8 cellular contexts compared by ENCODE assay signal in the genomic region with DNA sequence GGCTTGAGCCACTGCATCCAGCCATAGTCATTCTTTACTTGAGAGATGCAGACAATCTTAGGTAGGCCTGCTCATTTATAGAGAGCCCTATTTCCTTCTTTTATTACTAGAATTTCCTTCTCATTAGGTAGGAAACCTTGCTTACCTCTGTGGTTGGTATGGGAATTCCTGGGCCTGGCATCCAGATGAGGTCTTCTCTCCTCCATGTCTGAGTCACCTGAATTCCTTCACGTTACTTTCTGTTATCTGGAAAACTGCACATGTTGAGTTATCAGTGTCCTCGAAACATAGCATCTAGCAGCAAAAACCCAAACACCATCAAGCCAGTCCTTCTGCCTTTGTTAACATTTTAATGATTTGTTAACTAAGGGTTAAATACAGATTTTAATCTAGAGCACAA. TPM values are rescaled to one million over a fixed set of nuclear protein-coding genes. Genes with fewer than 3 reads are reported as not detected.
DNase-seq lines count a peak whose midpoint lies in the region; ATAC-seq and TF ChIP-seq lines count a peak whose summit lies in the region.

No MANE protein-coding gene starts in this region.

- DNase-seq in PC-3 (peak; percentile 75), renal cortical epithelial cell (ENCODE audit: low read depth) (peak; percentile 81), amygdala (lab: John Stamatoyannopoulos, UW) (no peak), HuH-7 (ENCODE audit: low spot score) (no peak)
- DNase-seq in effector memory CD8-positive, alpha-beta T cell, result no peak
- DNase-seq in stimulated activated CD4-positive, alpha-beta T cell treated with anti-CD3 and anti-CD28 coated beads, Interleukin-4, amount 100 ng/mL, for 4 hours, result no peak

- H3K27me3 Mint-ChIP-seq in effector memory CD8-positive, alpha-beta T cell, result no peaks in the 10 kb centered on the region

- TF ChIP-seq CTCF in DOHH2 (IDR thresholded peaks at IDR 0.05; ENCODE audit: low read depth, low read length, poor library complexity, severe bottlenecking) (no peak), PC-3 (conservative IDR thresholded peaks at IDR 0.05; ENCODE audit: low read depth, low read length) (no peak)

- peaks cover 78% of the 10 kb centered on the region for H3K79me2 ChIP-seq in DOHH2 (ENCODE audit: control insufficient read depth, low read length)
- H3K79me2 ChIP-seq in PC-3 (ENCODE audit: low read length), result peaks cover 71% of the 10 kb centered on the region

- H3K4me3 Mint-ChIP-seq in effector memory CD8-positive, alpha-beta T cell, result peak overlapping the region; percentile 86 to 94

- H3K4me3 ChIP-seq in DOHH2 (ENCODE audit: low read length) (peak overlapping the region; percentile 94; the same call in 1 of the 2 replicates), PC-3 (ENCODE audit: low read length) (peak overlapping the region; percentile 89; the same call in 1 of the 2 replicates)

- H3K27ac Mint-ChIP-seq in effector memory CD8-positive, alpha-beta T cell, result peak overlapping the region; percentile 98 to 100

- POLR2A ChIA-PET in PC-3 (lab: Charles Lee; ENCODE audit: unreplicated experiment), result interaction anchor here (1.6 kb wide), 1 partner anchor 16 kb away, joined by 5 read pairs; no protein-coding TSS in a partner anchor

- H3K4me1 ChIP-seq in DOHH2 (ENCODE audit: control insufficient read depth, low read length), result peaks cover 45% of the 10 kb centered on the region
- peaks cover 28% of the 10 kb centered on the region for H3K4me1 ChIP-seq in PC-3 (ENCODE audit: insufficient read depth, low read length)

- H3K27ac ChIP-seq in DOHH2 (ENCODE audit: low read depth, low read length) (peak overlapping the region; percentile 87), PC-3 (ENCODE audit: low read length) (no peak overlapping the region; the same call in 1 of the 2 replicates)

- H3K27me3 ChIP-seq in DOHH2 (ENCODE audit: control insufficient read depth, low read length), result no peaks in the 10 kb centered on the region
- H3K27me3 ChIP-seq in PC-3 (ENCODE audit: low read length), result no peaks in the 10 kb centered on the region

- H4K20me1 ChIP-seq in DOHH2 (ENCODE audit: control insufficient read depth, insufficient read depth, low read depth, low read length) (peaks cover 23% of the 10 kb centered on the region), PC-3 (ENCODE audit: low read length) (peaks cover 20% of the 10 kb centered on the region)

- H3K4me2 ChIP-seq in DOHH2 (ENCODE audit: low read length) (peak overlapping the region; percentile 96), PC-3 (ENCODE audit: low read length) (peak overlapping the region; percentile 89)

- intact Hi-C loops in PC-3 (cut with micrococcal nuclease), result loop anchor here (5.0 kb wide), 1 partner anchor 47 kb away; no protein-coding TSS in a partner anchor

- ATAC-seq in PC-3, result no peak
- ATAC-seq in effector memory CD8-positive, alpha-beta T cell (replicated peaks), result no peak
- ATAC-seq in GM19035 (IDR thresholded peaks at IDR 0.05; ENCODE audit: unreplicated experiment), result no peak

- peaks cover 32% of the 10 kb centered on the region for H3F3A ChIP-seq in DOHH2 (ENCODE audit: control insufficient read depth, insufficient read depth)
- H3F3A ChIP-seq in PC-3 (ENCODE audit: low read length, unreplicated experiment), result peaks cover 13% of the 10 kb centered on the region

- BruUV-seq in PC-3 (replicated peaks; lab: Mats Ljungman, UMichigan), result no TSS peak

- H3K9me3 ChIP-seq in DOHH2 (ENCODE audit: control insufficient read depth, insufficient read depth, low read length) (no peaks in the 10 kb centered on the region), PC-3 (ENCODE audit: low read length) (peaks cover 8% of the 10 kb centered on the region; the same call in 1 of the 2 replicates)

- CTCF ChIA-PET in PC-3 (lab: Charles Lee), result interaction anchor here (1.0 to 1.4 kb wide), 3 partner anchors 29 to 48 kb away, joined by 4 to 6 read pairs (median 5); no protein-coding TSS in a partner anchor

- H3K9ac ChIP-seq in PC-3 (ENCODE audit: low read length), result no peak overlapping the region

- no peak overlapping the region for H2AFZ ChIP-seq in PC-3 (ENCODE audit: low read length)

- peaks cover 89% of the 10 kb centered on the region for H3K36me3 Mint-ChIP-seq in effector memory CD8-positive, alpha-beta T cell (ENCODE audit: insufficient read depth)

- H3K36me3 ChIP-seq in DOHH2 (ENCODE audit: control insufficient read depth, low read length), result peaks cover 69% of the 10 kb centered on the region
- peaks cover 46% of the 10 kb centered on the region for H3K36me3 ChIP-seq in PC-3 (ENCODE audit: low read depth, low read length)

- H3K9me2 ChIP-seq in DOHH2 (replicated peaks; ENCODE audit: control insufficient read depth, low read length) (no peaks in the 10 kb centered on the region), PC-3 (replicated peaks; ENCODE audit: low read length) (no peaks in the 10 kb centered on the region)

- no peaks in the 10 kb centered on the region for H3K9me3 Mint-ChIP-seq in effector memory CD8-positive, alpha-beta T cell

- H3K4me1 Mint-ChIP-seq in effector memory CD8-positive, alpha-beta T cell (ENCODE audit: low read depth in 2 of 2), result peaks cover 49 to 55% of the 10 kb centered on the region in 2 donors

RNA-seq across cellular contexts. Expression of a gene that starts 2.2 kb away (rescaled TPM):
- total RNA-seq in PC-3 (2014; rRNA removed) (18.8 and 18.9 TPM in 2 replicates), renal cortical epithelial cell (51.9 and 89.2 TPM in 2 replicates)

RNA-seq across cellular contexts. Expression of a gene that starts 56.4 kb away (rescaled TPM):
- total RNA-seq in PC-3 (2014; rRNA removed), result 80.8 and 97.3 TPM in 2 replicates
- total RNA-seq in renal cortical epithelial cell, result 50.5 and 61.1 TPM in 2 replicates

Comparison
In these comparisons a context has a peak if more than half of its experiments do, and no peak if none do; other contexts are left out.
1. DNase-seq: peak in PC-3 (single experiment) and renal cortical epithelial cell (single experiment); none in effector memory CD8-positive, alpha-beta T cell (0 of 3), stimulated activated CD4-positive, alpha-beta T cell treated with anti-CD3 and anti-CD28 coated beads, Interleukin-4, amount 100 ng/mL, for 4 hours (0 of 2), amygdala (0 of 56) and HuH-7 (single experiment).